10 cellular contexts compared by ENCODE assay signal in genomic region chr2:98334439-98335078, GRCh38. TPM values are rescaled to one million over a fixed set of nuclear protein-coding genes. Genes with fewer than 3 reads are reported as not detected.
DNase-seq lines count a peak whose midpoint lies in the region; ATAC-seq and TF ChIP-seq lines count a peak whose summit lies in the region.
"Had no signal": no experiment of that assay in that cellular context is flagged by ENCODE, and none has a peak within 500 bp of the region (broad histone marks: within the 10 kb centered on the region; RNA-seq: fewer than 3 reads in every experiment).

No MANE protein-coding gene starts in this region.

- H3K79me2 ChIP-seq in fibroblast of lung (ENCODE audit: control insufficient read depth, insufficient read depth, low read length), result no peaks in the 10 kb centered on the region

- DNase-seq in HCEC 1CT (peak; percentile 97), NCI-H748 (lab: John Stamatoyannopoulos, UW; ENCODE audit: unreplicated experiment) (peak; percentile 79), fibroblast of lung (ENCODE audit: low read depth in 2 of 2) (peak; percentile 82 to 94), renal cortical epithelial cell (ENCODE audit: low read depth) (peak; percentile 98), DMS 273 treated with DMSO at 0.1 percent for 48 hours (lab: John Stamatoyannopoulos, UW) (no peak)
- no peak for DNase-seq in central memory CD4-positive, alpha-beta T cell
- DNase-seq in stimulated activated CD4-positive, alpha-beta T cell treated with anti-CD3 and anti-CD28 coated beads, Interleukin-4, amount 100 ng/mL, for 4 hours, result no peak

- no peaks in the 10 kb centered on the region for H3K9me3 ChIP-seq in fibroblast of lung (ENCODE audit: control insufficient read depth, insufficient read depth, low read depth, low read length)

- TF ChIP-seq CTCF in fibroblast of lung (conservative IDR thresholded peaks at IDR 0.05 in 1 of 2, IDR thresholded peaks at IDR 0.05 in 1 of 2; ENCODE audit: low read depth in 1 of 2, low read length in 2 of 2), result no peak

- H2AFZ ChIP-seq in fibroblast of lung (ENCODE audit: low read length), result no peak overlapping the region

- H3K4me3 ChIP-seq in fibroblast of lung (replicated peaks in 1 of 4; ENCODE audit: control extremely low read depth in 1 of 4, insufficient read depth in 1 of 4, low read depth in 3 of 4, low read length in 4 of 4), result peak overlapping the region in 1 of 4 experiments; percentile 5

- no peaks in the 10 kb centered on the region for H3K36me3 ChIP-seq in fibroblast of lung (ENCODE audit: control insufficient read depth, insufficient read depth, low read length)

- peaks cover 2% of the 10 kb centered on the region for H3K4me1 ChIP-seq in fibroblast of lung (ENCODE audit: control insufficient read depth, extremely low read depth, insufficient read depth, low read length)

- no peak for ATAC-seq in GM18502 (IDR thresholded peaks at IDR 0.05; ENCODE audit: poor library complexity, unreplicated experiment)

- H3K4me2 ChIP-seq in fibroblast of lung (ENCODE audit: extremely low read depth, insufficient read depth, low read length), result peak overlapping the region; percentile 55

- no peaks in the 10 kb centered on the region for H4K20me1 ChIP-seq in fibroblast of lung (ENCODE audit: control insufficient read depth, extremely low read depth, insufficient read depth, low read length)

- no peaks in the 10 kb centered on the region for H3K27me3 ChIP-seq in fibroblast of lung (ENCODE audit: control insufficient read depth, insufficient read depth, low read length)

- H3K27ac ChIP-seq in fibroblast of lung (ENCODE audit: insufficient read depth, low read length), result peak overlapping the region; percentile 60

- H3K9ac ChIP-seq in fibroblast of lung (ENCODE audit: insufficient read depth, low read length), result no peak overlapping the region

RNA-seq across cellular contexts. Expression of gene CNGA3, which starts 11.7 kb away (rescaled TPM):
- under 0.01 TPM in 2 replicates for total RNA-seq in fibroblast of lung
- polyA plus RNA-seq in fibroblast of lung, result 0.03 TPM in 1 of 2 replicates, not detected in the other
- 0.03 TPM in 1 of 2 replicates, not detected in the other for polyA plus RNA-seq in fibroblast of lung (2012)
- not detected in 2 replicates for polyA minus RNA-seq in fibroblast of lung (ENCODE audit: low replicate concordance)
- not detected in 2 replicates for total RNA-seq in renal cortical epithelial cell
- total RNA-seq: dermis microvascular lymphatic vessel endothelial cell had no signal
- polyA plus RNA-seq: IgD-negative memory B cell had no signal

Comparison
In these comparisons a context has a peak if more than half of its experiments do, and no peak if none do; other contexts are left out.
1. DNase-seq: peak in HCEC 1CT (single experiment), NCI-H748 (single experiment), fibroblast of lung (2 of 2) and renal cortical epithelial cell (single experiment); none in central memory CD4-positive, alpha-beta T cell (single experiment), DMS 273 treated with DMSO at 0.1 percent for 48 hours (single experiment) and stimulated activated CD4-positive, alpha-beta T cell treated with anti-CD3 and anti-CD28 coated beads, Interleukin-4, amount 100 ng/mL, for 4 hours (0 of 2).